In the genomic region with DNA sequence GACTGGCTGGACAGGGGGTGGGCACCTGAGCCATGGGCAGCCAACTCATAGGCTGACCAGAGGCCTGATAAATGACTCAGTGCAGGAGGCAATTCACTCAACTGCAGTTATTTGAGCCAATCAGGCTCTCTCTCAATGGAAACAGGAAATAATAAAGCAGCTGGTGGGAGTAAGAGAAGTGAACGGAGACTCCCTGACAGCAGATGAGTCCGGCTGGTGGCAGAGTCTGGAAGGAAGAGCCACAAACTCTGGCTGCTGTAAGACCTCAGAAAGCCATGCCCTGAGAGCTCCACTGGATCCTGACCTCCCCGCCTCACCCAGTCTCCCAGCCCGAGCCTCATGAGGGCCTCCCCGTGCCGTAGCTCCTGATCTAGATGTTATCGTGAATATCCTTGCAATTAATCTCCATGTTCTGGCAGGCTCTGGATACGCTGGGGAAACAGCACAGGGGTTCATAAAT, we compare ENCODE assay signal across 10 cellular contexts.
DNase-seq lines count a peak whose midpoint lies in the region; ATAC-seq, FAIRE-seq and TF ChIP-seq lines count a peak whose summit lies in the region.
"Had no signal": no experiment of that assay in that cellular context is flagged by ENCODE, and none has a peak within 500 bp of the region (broad histone marks: within the 10 kb centered on the region; RNA-seq: fewer than 3 reads in every experiment).

No MANE protein-coding gene starts in this region.

- H3K4me3 Mint-ChIP-seq in MCF 10A (ENCODE audit: unreplicated experiment), result no peak overlapping the region
- H3K4me3 Mint-ChIP-seq: WTC11 had no signal

- H3K27ac ChIP-seq in mammary epithelial cell (ENCODE audit: insufficient read depth, low read depth, low read length), result no peak overlapping the region
- H3K27ac ChIP-seq in RWPE2 (ENCODE audit: poor library complexity, severe bottlenecking), result no peak overlapping the region
- peak overlapping the region; percentile 52 to 72 for H3K27ac ChIP-seq in uterus
- no peak overlapping the region for H3K27ac ChIP-seq in HepG2 (ENCODE audit: extremely low read length, insufficient read depth, low read length)

- H3K9ac ChIP-seq in mammary epithelial cell (ENCODE audit: insufficient read depth, low read length) (no peak overlapping the region), HepG2 (ENCODE audit: insufficient read depth, low read depth, low read length) (no peak overlapping the region)

- TF ChIP-seq CTCF in mammary epithelial cell (conservative IDR thresholded peaks at IDR 0.05 in 1 of 2, IDR thresholded peaks at IDR 0.05 in 1 of 2; ENCODE audit: extremely low read depth in 1 of 2, insufficient read depth in 1 of 2, low read depth in 1 of 2, low read length in 2 of 2) (no peak), MCF 10A (IDR thresholded peaks at IDR 0.05; ENCODE audit: unreplicated experiment) (no peak), RWPE2 (IDR thresholded peaks at IDR 0.05; ENCODE audit: poor library complexity, severe bottlenecking) (no peak), uterus (IDR thresholded peaks at IDR 0.05) (no peak), HepG2 (CRISPR knock-in tag; IDR thresholded peaks at IDR 0.05) (no peak)

- H3K4me1 Mint-ChIP-seq in MCF 10A (ENCODE audit: insufficient read depth, unreplicated experiment), result no peaks in the 10 kb centered on the region

- TF ChIP-seq EP300 in HepG2 (IDR thresholded peaks at IDR 0.05; ENCODE audit: low read depth in 2 of 2, low read length in 2 of 2), result no peak
- no peak for TF ChIP-seq EP300 in HepG2 (CRISPR knock-in tag; IDR thresholded peaks at IDR 0.05; ENCODE audit: borderline replicate concordance)

- H3K36me3 ChIP-seq in mammary epithelial cell (ENCODE audit: insufficient read depth, low read length), result no peaks in the 10 kb centered on the region
- H3K36me3 ChIP-seq in RWPE2 (ENCODE audit: low read depth), result no peaks in the 10 kb centered on the region
- no peaks in the 10 kb centered on the region for H3K36me3 ChIP-seq in uterus
- H3K36me3 ChIP-seq in HepG2 (replicated peaks in 1 of 2; ENCODE audit: control insufficient read depth in 1 of 2, insufficient read depth in 2 of 2, low read length in 2 of 2), result no peaks in the 10 kb centered on the region

- H3K4me2 ChIP-seq in mammary epithelial cell (ENCODE audit: insufficient read depth, low read depth, low read length), result no peak overlapping the region
- H3K4me2 ChIP-seq in HepG2 (ENCODE audit: low read depth, low read length), result no peak overlapping the region

- no peaks in the 10 kb centered on the region for H3K36me3 Mint-ChIP-seq in MCF 10A (ENCODE audit: insufficient read depth, unreplicated experiment)
- H3K36me3 Mint-ChIP-seq: WTC11 had no signal

- 91% methylated on average over 6 of the region's 8 CpGs for WGBS in mammary epithelial cell (ENCODE audit: low coverage, missing lambda C conversion rate)
- WGBS in HepG2 (ENCODE audit: low lambda C conversion rate), result 13% methylated on average over 2 of the region's 8 CpGs

- no peaks in the 10 kb centered on the region for H3K9me3 ChIP-seq in mammary epithelial cell (replicated peaks; ENCODE audit: insufficient read depth, low read length)
- no peaks in the 10 kb centered on the region for H3K9me3 ChIP-seq in RWPE2 (ENCODE audit: severe bottlenecking)
- H3K9me3 ChIP-seq in uterus, result no peaks in the 10 kb centered on the region
- no peaks in the 10 kb centered on the region for H3K9me3 ChIP-seq in HepG2 (ENCODE audit: low read length)

- H4K20me1 ChIP-seq in mammary epithelial cell (ENCODE audit: insufficient read depth, low read length) (no peaks in the 10 kb centered on the region), HepG2 (ENCODE audit: insufficient read depth, low read length) (no peaks in the 10 kb centered on the region)

- no peak overlapping the region for H3K27ac Mint-ChIP-seq in MCF 10A (ENCODE audit: low read depth, unreplicated experiment)
- H3K27ac Mint-ChIP-seq: WTC11 had no signal

- H3K79me2 ChIP-seq in mammary epithelial cell (ENCODE audit: insufficient read depth, low read length), result no peaks in the 10 kb centered on the region
- H3K79me2 ChIP-seq in HepG2 (ENCODE audit: insufficient read depth, low read length), result no peaks in the 10 kb centered on the region

- no peak for TF ChIP-seq POLR2A in uterus (IDR thresholded peaks at IDR 0.05)
- no peak for TF ChIP-seq POLR2A in HepG2 (IDR thresholded peaks at IDR 0.05; ENCODE audit: insufficient read depth in 1 of 2, low read depth in 2 of 2, low read length in 2 of 2)

- DNase-seq in mammary epithelial cell (peak; percentile 43), MCF 10A (ENCODE audit: unreplicated experiment) (no peak), RWPE2 (ENCODE audit: low spot score) (no peak), foreskin melanocyte (peak; percentile 13), uterus (peak in 1 of 2 donors; percentile 36), HepG2 (ENCODE audit: low spot score) (no peak), ureter (ENCODE audit: low spot score) (no peak)
- DNase-seq: NCI-H1694 treated with DMSO at 0.1 percent for 48 hours had no signal

- H3K27me3 ChIP-seq in mammary epithelial cell (ENCODE audit: insufficient read depth, low read length), result no peaks in the 10 kb centered on the region
- no peaks in the 10 kb centered on the region for H3K27me3 ChIP-seq in RWPE2 (ENCODE audit: insufficient read depth, poor library complexity, severe bottlenecking)
- no peaks in the 10 kb centered on the region for H3K27me3 ChIP-seq in uterus
- peaks cover 8 to 46% of the 10 kb centered on the region in 2 experiments; a peak in 4 of 5 replicates for H3K27me3 ChIP-seq in HepG2 (ENCODE audit: control insufficient read depth in 1 of 2, insufficient read depth in 2 of 2, low read length in 2 of 2)

- H3K27me3 Mint-ChIP-seq in MCF 10A (ENCODE audit: insufficient read depth, unreplicated experiment), result peaks cover 24% of the 10 kb centered on the region

- in situ Hi-C loops in mammary epithelial cell (cut with MboI; ENCODE audit: low sequenced_read_pairs in 2 of 2), result no loop called here
- in situ Hi-C loops in HepG2 (cut with HindIII; ENCODE audit: extremely low pct_ligation_motif_present, low pct_unique_long_range_greater_than_20kb), result no loop called here

- intact Hi-C loops in mammary epithelial cell (cut with micrococcal nuclease), result no loop called here
- intact Hi-C loops in MCF 10A (cut with micrococcal nuclease), result no loop called here
- intact Hi-C loops in uterus (cut with DNase I; ENCODE audit: low total_unique reads), result no loop called here
- intact Hi-C loops in HepG2 (cut with micrococcal nuclease; ENCODE audit: unreplicated experiment), result no loop called here

- H2AFZ ChIP-seq in mammary epithelial cell (ENCODE audit: low read depth, low read length), result peak overlapping the region; percentile 43
- no peak overlapping the region for H2AFZ ChIP-seq in HepG2 (ENCODE audit: low read length)

- ATAC-seq in RWPE2 (ENCODE audit: low read depth) (peak; percentile 65), HG03342 (IDR thresholded peaks at IDR 0.05; ENCODE audit: unreplicated experiment) (no peak), HepG2 (no peak)
- ATAC-seq: WTC11 had no signal

- CTCF ChIA-PET in mammary epithelial cell (lab: Charles Lee; ENCODE audit: low non-redundant PET), result no interaction called here
- CTCF ChIA-PET in MCF 10A (lab: Yijun Ruan, JAX), result interaction anchor here (0.6 to 0.8 kb wide), 2 partner anchors 55 to 1136 kb away, joined by 3 read pairs; no protein-coding TSS in a partner anchor
- CTCF ChIA-PET in HepG2 (lab: Yijun Ruan, JAX; ENCODE audit: low intra/inter-chr PET ratio, low total read pairs), result no interaction called here

- no peak for TF ChIP-seq RAD21 in HepG2 (CRISPR knock-in tag; IDR thresholded peaks at IDR 0.05)

- FAIRE-seq in HepG2 (lab: Jason Lieb, UNC), result no peak

- BruUV-seq in mammary epithelial cell (replicated peaks; lab: Mats Ljungman, UMichigan) (no TSS peak), MCF 10A (replicated peaks; lab: Mats Ljungman, UMichigan) (no TSS peak), HepG2 (replicated peaks; lab: Mats Ljungman, UMichigan) (no TSS peak)

- H3K4me1 ChIP-seq in mammary epithelial cell (ENCODE audit: insufficient read depth, low read length), result no peaks in the 10 kb centered on the region
- no peaks in the 10 kb centered on the region for H3K4me1 ChIP-seq in RWPE2 (ENCODE audit: insufficient read depth, poor library complexity, severe bottlenecking)
- no peaks in the 10 kb centered on the region for H3K4me1 ChIP-seq in uterus
- H3K4me1 ChIP-seq in HepG2 (ENCODE audit: insufficient read depth, low read length), result no peaks in the 10 kb centered on the region

- no peaks in the 10 kb centered on the region for H3K9me3 Mint-ChIP-seq in MCF 10A (ENCODE audit: unreplicated experiment)
- H3K9me3 Mint-ChIP-seq: WTC11 had no signal

- POLR2A ChIA-PET in MCF 10A (lab: Yijun Ruan, JAX) (no interaction called here), HepG2 (lab: Yijun Ruan, JAX) (no interaction called here)

- H3K4me3 ChIP-seq in mammary epithelial cell (replicated peaks in 1 of 3; ENCODE audit: insufficient read depth in 1 of 3, low read depth in 2 of 3, low read length in 3 of 3) (no peak overlapping the region), RWPE2 (ENCODE audit: severe bottlenecking) (no peak overlapping the region), uterus (no peak overlapping the region), HepG2 (replicated peaks in 1 of 3; ENCODE audit: insufficient read depth in 1 of 3, low read depth in 2 of 3, low read length in 3 of 3) (no peak overlapping the region)

- dilution Hi-C loops in mammary epithelial cell (cut with HindIII; ENCODE audit: low sequenced_read_pairs), result no loop called here

TF ChIP-seq in HepG2, 621 proteins besides CTCF, POLR2A, EP300 and RAD21:
- TF ChIP-seq NR2F1 (CRISPR knock-in tag; IDR thresholded peaks at IDR 0.05) (no peak), RORA (CRISPR knock-in tag; IDR thresholded peaks at IDR 0.05) (no peak)

Comparison
In these comparisons a context has a peak if more than half of its experiments do, and no peak if none do; other contexts are left out.
1. DNase-seq: peak in mammary epithelial cell (single experiment) and foreskin melanocyte (single experiment); none in MCF 10A (single experiment), RWPE2 (single experiment), HepG2 (single experiment) and ureter (single experiment).
2. H3K27ac ChIP-seq: peak in uterus (2 of 2); none in mammary epithelial cell (single experiment), RWPE2 (single experiment) and HepG2 (single experiment).